ENCODE assay signal across 33 cellular contexts in the genomic region with DNA sequence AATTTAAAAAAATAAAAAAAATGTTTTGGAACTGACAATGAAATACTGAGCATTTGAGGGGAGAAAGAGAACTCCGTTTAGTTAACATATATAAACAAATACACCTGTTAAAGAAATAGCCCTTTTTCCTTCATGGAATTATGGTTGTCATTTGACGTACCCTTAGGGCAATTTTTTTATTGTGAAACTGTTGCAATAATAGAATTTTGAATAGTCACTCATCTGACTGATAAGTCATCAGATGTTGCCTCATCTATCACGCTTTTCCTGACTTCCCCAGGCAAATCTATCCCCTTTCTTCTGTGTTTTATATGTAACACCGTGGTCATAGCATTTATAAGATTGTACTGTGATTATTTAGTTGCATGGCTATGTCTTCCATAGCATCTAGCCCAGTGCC.
"Had no signal": no experiment of that assay in that cellular context is flagged by ENCODE, and none has a peak within 500 bp of the region (broad histone marks: within the 10 kb centered on the region; RNA-seq: fewer than 3 reads in every experiment).

No MANE protein-coding gene starts in this region.

- H3K4me1 ChIP-seq: adrenal gland, body of pancreas had no signal

- H3K4me3 ChIP-seq: adrenal gland, body of pancreas, cardiac muscle cell had no signal

- H3K9me3 ChIP-seq: adrenal gland, body of pancreas had no signal

- H3K27ac ChIP-seq: adrenal gland, body of pancreas, brain microvascular endothelial cell, cardiac muscle cell, VCaP had no signal

- ATAC-seq: activated CD8-positive, alpha-beta T cell treated with anti-CD3 and anti-CD28 coated beads for 36 hours; activated naive CD4-positive, alpha-beta T cell treated with anti-CD3 and anti-CD28 coated beads, Interleukin-2, amount 50 U/mL, for 72 hours; activated T-cell treated with anti-CD3 and anti-CD28 coated beads, Interleukin-2, amount 50 U/mL, for 4 hours; activated T-cell treated with anti-CD3 and anti-CD28 coated beads, Interleukin-2, amount 50 U/mL, for 72 hours; activated T-helper 17 cell treated with anti-CD3 and anti-CD28 coated beads, Interleukin-2, amount 50 U/mL, for 72 hours; body of pancreas had no signal

- DNase-seq: activated B cell treated with CpG ODN at 0.5 μM for 24 hours; activated CD4-positive, alpha-beta memory T cell treated with anti-CD3 and anti-CD28 coated beads for 36 hours; activated CD4-positive, alpha-beta T cell treated with anti-CD3 and anti-CD28 coated beads for 4 hours; activated CD4-positive, alpha-beta T cell treated with anti-CD3 and anti-CD28 coated beads, Interleukin-2, amount 10 ng/mL, durations not matched to agents 24 days and 14 days; activated CD4-positive, alpha-beta T cell treated with anti-CD3 and anti-CD28 coated beads, Interleukin-2, amount 50 U/mL, for 1 hour; activated CD4-positive, alpha-beta T cell treated with anti-CD3 and anti-CD28 coated beads, Interleukin-2, amount 50 U/mL, for 4 hours; activated CD4-positive, CD25-positive, alpha-beta regulatory T cell treated with anti-CD3 and anti-CD28 coated beads, Interleukin-2, amount 50 U/mL, for 72 hours; activated CD8-positive, alpha-beta memory T cell treated with anti-CD3 and anti-CD28 coated beads, Interleukin-2, amount 50 U/mL, for 4 hours; activated CD8-positive, alpha-beta T cell treated with anti-CD3 and anti-CD28 coated beads for 36 hours; activated effector memory CD4-positive, alpha-beta T cell treated with anti-CD3 and anti-CD28 coated beads, Interleukin-2, amount 50 U/mL, for 16 hours; activated gamma-delta T cell treated with Interleukin-2 at 50 U/mL for 16 hours; activated naive CD4-positive, alpha-beta T cell; activated naive CD4-positive, alpha-beta T cell treated with anti-CD3 and anti-CD28 coated beads for 36 hours; activated naive CD4-positive, alpha-beta T cell treated with anti-CD3 and anti-CD28 coated beads, Interleukin-2, amount 50 U/mL, for 16 hours; activated naive CD8-positive, alpha-beta T cell treated with anti-CD3 and anti-CD28 coated beads for 36 hours; activated T-cell treated with anti-CD3 and anti-CD28 coated beads for 4 hours; activated T-cell treated with anti-CD3 and anti-CD28 coated beads, Interleukin-2, amount 50 U/mL, for 1 hour; activated T-cell treated with anti-CD3 and anti-CD28 coated beads, Interleukin-2, amount 50 U/mL, for 4 hours; activated T-cell treated with anti-CD3 and anti-CD28 coated beads, Interleukin-2, amount 50 U/mL, for 72 hours; adrenal gland; amniotic stem cell; aorta; body of pancreas; brain microvascular endothelial cell; caudate nucleus; cerebellar nuclear complex; T-helper 1 cell; T-helper 2 cell; T-helper 9 cell had no signal

- H3K27me3 ChIP-seq: adrenal gland, body of pancreas, brain microvascular endothelial cell, cardiac muscle cell had no signal

- H3K36me3 ChIP-seq: adrenal gland, brain microvascular endothelial cell, cardiac muscle cell had no signal
